In the genomic region with DNA sequence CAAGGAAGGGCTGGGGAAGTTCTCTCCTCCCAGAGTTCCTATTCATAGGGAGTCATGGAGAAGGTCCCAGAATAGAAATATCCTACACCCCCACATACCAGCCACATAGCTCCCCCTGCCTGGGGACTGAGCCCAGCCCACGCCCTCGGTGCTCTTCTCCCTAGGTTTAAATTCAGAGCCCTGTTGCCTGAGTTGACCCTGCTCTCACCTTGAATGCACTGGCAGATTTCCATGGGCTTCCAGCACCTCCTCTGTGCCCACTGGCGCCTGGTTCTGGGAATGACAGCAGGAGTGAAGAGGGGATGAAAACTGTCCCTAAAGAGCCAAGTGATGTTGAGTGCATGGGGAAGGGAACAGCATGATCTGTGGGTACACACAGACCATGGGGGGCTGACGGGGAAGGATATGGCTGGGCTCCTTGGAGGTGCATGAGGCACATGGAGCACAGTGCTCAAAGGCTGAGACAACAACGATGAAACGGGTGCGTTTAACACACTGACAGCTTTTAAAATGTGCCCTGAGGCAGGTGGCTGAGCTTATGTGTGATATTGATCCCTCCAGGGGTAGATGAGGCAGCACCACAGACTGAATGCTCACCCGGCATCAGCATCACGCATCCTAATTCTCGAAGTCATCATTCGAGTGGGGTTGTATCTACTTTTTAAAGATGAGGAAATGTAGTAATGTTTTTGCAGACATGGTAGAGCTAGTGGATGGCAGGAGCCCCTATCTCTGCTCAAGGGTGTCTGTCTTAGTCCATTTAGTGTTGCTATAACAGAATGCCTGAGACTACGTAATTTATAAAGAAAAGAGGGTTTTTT, we compare ENCODE assay signal across 26 cellular contexts. TPM values are rescaled to one million over a fixed set of nuclear protein-coding genes. Genes with fewer than 3 reads are reported as not detected.
DNase-seq lines count a peak whose midpoint lies in the region; ATAC-seq, FAIRE-seq and TF ChIP-seq lines count a peak whose summit lies in the region.
"Had no signal": no experiment of that assay in that cellular context is flagged by ENCODE, and none has a peak within 500 bp of the region (broad histone marks: within the 10 kb centered on the region; RNA-seq: fewer than 3 reads in every experiment).

No MANE protein-coding gene starts in this region.

- DNase-seq in activated CD8-positive, alpha-beta memory T cell treated with anti-CD3 and anti-CD28 coated beads for 24 hours = peak; percentile 17
- DNase-seq in activated CD8-positive, alpha-beta memory T cell treated with anti-CD3 and anti-CD28 coated beads, Interleukin-2, amount 10 ng/mL, durations not matched to agents 7 days and 5 days = no peak
- DNase-seq in bronchial epithelial cell (ENCODE audit: low read depth) (no peak), type B pancreatic cell (ENCODE audit: extremely low spot score, unreplicated experiment) (no peak), transverse colon (no peak), NCI-H1436 (lab: John Stamatoyannopoulos, UW) (no peak), cerebellar cortex (ENCODE audit: low spot score) (no peak)
- DNase-seq: activated CD4-positive, alpha-beta T cell treated with anti-CD3 and anti-CD28 coated beads, Interleukin-2, amount 50 U/mL, for 48 hours; activated CD8-positive, alpha-beta memory T cell treated with anti-CD3 and anti-CD28 coated beads, Interleukin-2, amount 50 U/mL, for 48 hours; activated naive CD4-positive, alpha-beta T cell treated with anti-CD3 and anti-CD28 coated beads, Interleukin-2, amount 50 U/mL, for 16 hours; AML-193; CD4-positive, CD25-positive, alpha-beta regulatory T cell; NCI-H187 treated with DMSO at 0.1 percent for 48 hours; NCI-H2171 treated with DMSO at 0.1 percent for 48 hours; NCI-H524; sigmoid colon; stimulated activated CD4-positive, alpha-beta T cell treated with anti-CD3 and anti-CD28 coated beads, Interleukin-4, amount 100 ng/mL, for 4 hours; T-helper 2 cell had no signal

- no peaks in the 10 kb centered on the region for H3K27me3 ChIP-seq in bronchial epithelial cell (ENCODE audit: control insufficient read depth, insufficient read depth, low read length)
- no peaks in the 10 kb centered on the region for H3K27me3 ChIP-seq in transverse colon
- H3K27me3 ChIP-seq: sigmoid colon had no signal

- TF ChIP-seq EP300 in transverse colon (IDR thresholded peaks at IDR 0.05; ENCODE audit: low read depth) = no peak

- H3K4me1 ChIP-seq in mesodermal cell (ENCODE audit: control insufficient read depth, insufficient read depth, low read length, poor library complexity, severe bottlenecking) = peaks cover 34% of the 10 kb centered on the region
- peaks cover 0 to 8% (median 0%) of the 10 kb centered on the region in 4 donors for H3K4me1 ChIP-seq in transverse colon

- TF ChIP-seq CTCF in bronchial epithelial cell (IDR thresholded peaks at IDR 0.05; ENCODE audit: insufficient read depth, low read length, severe bottlenecking) (no peak), type B pancreatic cell (conservative IDR thresholded peaks at IDR 0.05) (no peak), transverse colon (IDR thresholded peaks at IDR 0.05) (no peak)

- no peaks in the 10 kb centered on the region for H3K36me3 Mint-ChIP-seq in activated CD8-positive, alpha-beta memory T cell treated with anti-CD3 and anti-CD28 coated beads, Interleukin-2, amount 10 ng/mL, durations not matched to agents 7 days and 5 days
- H3K36me3 Mint-ChIP-seq in type B pancreatic cell = peaks cover 8% of the 10 kb centered on the region
- H3K36me3 Mint-ChIP-seq: brain; CD4-positive, CD25-positive, alpha-beta regulatory T cell had no signal

- H3K27ac Mint-ChIP-seq in activated CD8-positive, alpha-beta memory T cell treated with anti-CD3 and anti-CD28 coated beads, Interleukin-2, amount 10 ng/mL, durations not matched to agents 7 days and 5 days = no peak overlapping the region
- peak overlapping the region; percentile 79 for H3K27ac Mint-ChIP-seq in type B pancreatic cell
- H3K27ac Mint-ChIP-seq: brain; CD4-positive, CD25-positive, alpha-beta regulatory T cell had no signal

- in situ Hi-C loops in transverse colon (cut with MboI; ENCODE audit: low pct_ligation_motif_present in 1 of 4, low pct_unique_long_range_greater_than_20kb in 1 of 4, low sequenced_read_pairs in 3 of 4) = no loop called here

- H3K4me3 Mint-ChIP-seq in activated CD8-positive, alpha-beta memory T cell treated with anti-CD3 and anti-CD28 coated beads, Interleukin-2, amount 10 ng/mL, durations not matched to agents 7 days and 5 days = no peak overlapping the region
- H3K4me3 Mint-ChIP-seq in type B pancreatic cell = no peak overlapping the region
- H3K4me3 Mint-ChIP-seq: brain; CD4-positive, CD25-positive, alpha-beta regulatory T cell had no signal

- H3K9me3 Mint-ChIP-seq in activated CD8-positive, alpha-beta memory T cell treated with anti-CD3 and anti-CD28 coated beads, Interleukin-2, amount 10 ng/mL, durations not matched to agents 7 days and 5 days (ENCODE audit: low read depth) = no peaks in the 10 kb centered on the region
- H3K9me3 Mint-ChIP-seq in type B pancreatic cell = peaks cover 8% of the 10 kb centered on the region
- H3K9me3 Mint-ChIP-seq: neural crest cell had no signal

- intact Hi-C loops in transverse colon (cut with DNase I; ENCODE audit: low total_unique reads) = no loop called here

- H3K36me3 ChIP-seq in bronchial epithelial cell (ENCODE audit: control insufficient read depth, insufficient read depth, low read length) (no peaks in the 10 kb centered on the region), mesodermal cell (ENCODE audit: control insufficient read depth, insufficient read depth, low read length) (no peaks in the 10 kb centered on the region), transverse colon (no peaks in the 10 kb centered on the region)
- H3K36me3 ChIP-seq: sigmoid colon had no signal

- no peak for TF ChIP-seq POLR2A in transverse colon (IDR thresholded peaks at IDR 0.05)

- peak; percentile 62 for FAIRE-seq in bronchial epithelial cell (lab: Jason Lieb, UNC)
- FAIRE-seq: A204.1, H1, K562 had no signal

- H3K27ac ChIP-seq in mesodermal cell (ENCODE audit: low read depth, low read length, severe bottlenecking) (peak overlapping the region; percentile 69), transverse colon (no peak overlapping the region)
- H3K27ac ChIP-seq: PC-9, sigmoid colon had no signal

- H3K4me1 Mint-ChIP-seq in activated CD8-positive, alpha-beta memory T cell treated with anti-CD3 and anti-CD28 coated beads, Interleukin-2, amount 10 ng/mL, durations not matched to agents 7 days and 5 days = peaks cover 5% of the 10 kb centered on the region
- peaks cover 22% of the 10 kb centered on the region for H3K4me1 Mint-ChIP-seq in type B pancreatic cell (ENCODE audit: unreplicated experiment)

- CTCF ChIA-PET in activated CD8-positive, alpha-beta memory T cell treated with anti-CD3 and anti-CD28 coated beads, Interleukin-2, amount 10 ng/mL, durations not matched to agents 7 days and 5 days (lab: Charles Lee) = no interaction called here

- 96 to 97% methylated on average over 10 to 11 of the region's 12 CpGs for WGBS in mesodermal cell (ENCODE audit: insufficient coverage in 2 of 2), 2 experiments
- 85 to 94% methylated on average over 8 to 12 of the region's 12 CpGs for WGBS in transverse colon (ENCODE audit: low coverage in 1 of 2), 2 donors

- ATAC-seq in activated CD8-positive, alpha-beta memory T cell treated with anti-CD3 and anti-CD28 coated beads, Interleukin-2, amount 10 ng/mL, durations not matched to agents 7 days and 5 days = no peak
- ATAC-seq: K562 had no signal

- H3K4me3 ChIP-seq in bronchial epithelial cell (ENCODE audit: low read depth, low read length) = no peak overlapping the region
- H3K4me3 ChIP-seq in mesodermal cell (ENCODE audit: extremely low read depth, insufficient read depth, low read length, poor library complexity, severe bottlenecking) = no peak overlapping the region
- H3K4me3 ChIP-seq in transverse colon = no peak overlapping the region
- H3K4me3 ChIP-seq: K562, PC-9, sigmoid colon had no signal

- H3K9me3 ChIP-seq in mesodermal cell (ENCODE audit: control insufficient read depth, low read length) (peaks cover 5% of the 10 kb centered on the region), transverse colon (no peaks in the 10 kb centered on the region)
- H3K9me3 ChIP-seq: sigmoid colon had no signal

- H3K27me3 Mint-ChIP-seq in activated CD8-positive, alpha-beta memory T cell treated with anti-CD3 and anti-CD28 coated beads, Interleukin-2, amount 10 ng/mL, durations not matched to agents 7 days and 5 days = no peaks in the 10 kb centered on the region
- H3K27me3 Mint-ChIP-seq in type B pancreatic cell = no peaks in the 10 kb centered on the region
- H3K27me3 Mint-ChIP-seq: brain; CD4-positive, CD25-positive, alpha-beta regulatory T cell had no signal

RNA-seq across cellular contexts. Expression of a gene that starts 53.7 kb away (rescaled TPM):
- total RNA-seq in activated CD8-positive, alpha-beta memory T cell treated with anti-CD3 and anti-CD28 coated beads, Interleukin-2, amount 10 ng/mL, durations not matched to agents 7 days and 5 days = 10 to 100 TPM; 10.5 to 17.8 TPM
- 7.8 and 12.1 TPM in 2 replicates for total RNA-seq in bronchial epithelial cell
- polyA plus RNA-seq in mesodermal cell (2013, experiment 1 of 2) = 108 TPM
- polyA plus RNA-seq in mesodermal cell (2013, experiment 2 of 2) = 121 TPM
- 336 and 1,244 TPM in 2 replicates for total RNA-seq in type B pancreatic cell (ENCODE audit: low replicate concordance)
- 100 to 1,000 TPM in 1 of 4 donors, 10 to 100 TPM in 3; 25.4 to 118 (median 57.6) TPM for total RNA-seq in transverse colon
- total RNA-seq: HT1080 had no signal
